In the genomic region with DNA sequence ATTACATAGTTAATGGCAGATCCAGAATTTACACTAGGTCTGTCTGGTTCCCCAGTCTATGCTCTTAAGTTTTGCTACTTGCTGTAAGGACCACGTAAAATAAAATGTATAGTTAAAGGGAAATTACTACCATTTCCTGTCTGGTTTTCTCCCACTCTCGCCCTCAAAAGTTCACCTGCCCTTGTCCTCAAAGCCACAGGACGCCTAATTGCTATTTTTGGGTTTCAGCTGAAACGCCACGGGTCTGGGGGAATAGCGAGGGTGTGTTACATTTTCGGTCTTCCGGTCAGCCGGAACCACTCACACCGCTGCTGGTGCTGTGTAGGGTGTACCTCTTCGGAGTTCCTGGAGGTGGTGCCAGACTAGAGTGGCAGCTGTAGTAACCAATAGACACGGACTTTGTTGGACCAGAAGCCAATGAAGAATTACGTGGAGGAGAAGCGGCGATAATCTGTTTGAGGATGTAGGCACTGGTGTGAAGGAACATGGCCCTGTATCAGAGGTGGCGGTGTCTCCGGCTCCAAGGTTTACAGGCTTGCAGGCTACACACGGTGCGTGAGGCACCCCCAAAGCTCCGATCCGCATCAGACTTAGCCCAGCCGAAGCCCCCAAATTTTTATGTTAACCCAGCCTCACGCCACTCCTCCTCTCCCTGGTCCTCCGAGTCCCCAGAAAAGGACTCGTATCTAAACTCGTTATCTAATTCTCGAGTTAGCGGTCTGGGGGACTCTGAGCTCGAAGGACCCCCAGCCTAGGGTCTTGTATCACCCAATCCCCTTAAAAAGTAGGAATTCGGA, we compare ENCODE assay signal across 1 cellular context.
TF ChIP-seq lines count a peak whose summit lies in the region.

TSS of gene TARS2 (plus strand) at position 454 of the 797 bp plus-strand sequence. CDS start at position 486, 32 bp downstream.

TF ChIP-seq in HepG2, 621 proteins besides CTCF, POLR2A, EP300 and RAD21 (continued from another document and continues in another):
- TF ChIP-seq ZNF839 (CRISPR knock-in tag; IDR thresholded peaks at IDR 0.05; ENCODE audit: borderline replicate concordance) (no peak; the same call in 1 of the 2 replicates), ZNF484 (CRISPR knock-in tag; IDR thresholded peaks at IDR 0.05; ENCODE audit: borderline replicate concordance, low read depth) (no peak), REST (IDR thresholded peaks at IDR 0.05; ENCODE audit: borderline replicate concordance in 1 of 2, low read depth in 1 of 2, low read length in 2 of 2) (no peak), MAFK (conservative IDR thresholded peaks at IDR 0.05 in 1 of 2, IDR thresholded peaks at IDR 0.05 in 1 of 2; ENCODE audit: low read length in 2 of 2) (no peak), ZBTB10 (CRISPR knock-in tag; IDR thresholded peaks at IDR 0.05; ENCODE audit: borderline replicate concordance) (no peak), ZFP36L2 (CRISPR knock-in tag; IDR thresholded peaks at IDR 0.05) (0 out of 2 replicates have a peak, but pooled peaks have one; percentile 70), ZNF121 (CRISPR knock-in tag; IDR thresholded peaks at IDR 0.05) (no peak), NFE2L1 (CRISPR knock-in tag; IDR thresholded peaks at IDR 0.05; ENCODE audit: borderline replicate concordance) (no peak), THAP7 (CRISPR knock-in tag; IDR thresholded peaks at IDR 0.05) (peak; percentile 62; the same call in 1 of the 2 replicates), AGO2 (optimal IDR thresholded peaks at IDR 0.05; ENCODE audit: low read depth, low read length) (no peak), NFE2L2 (IDR thresholded peaks at IDR 0.05; ENCODE audit: low read length) (no peak), ZNF460 (CRISPR knock-in tag; IDR thresholded peaks at IDR 0.05; ENCODE audit: borderline replicate concordance) (no peak), ZNF274 (CRISPR knock-in tag; IDR thresholded peaks at IDR 0.05) (peak; percentile 54; the same call in 1 of the 2 replicates), YEATS2 (CRISPR knock-in tag; IDR thresholded peaks at IDR 0.05; ENCODE audit: borderline replicate concordance) (peak; percentile 95), FUBP1 (CRISPR knock-in tag; IDR thresholded peaks at IDR 0.05; ENCODE audit: borderline replicate concordance) (no peak), MED13 (CRISPR knock-in tag; IDR thresholded peaks at IDR 0.05) (0 out of 2 replicates have a peak, but pooled peaks have one; percentile 11), ATAD3A (CRISPR knock-in tag; IDR thresholded peaks at IDR 0.05) (no peak), POGZ (CRISPR knock-in tag; IDR thresholded peaks at IDR 0.05) (peak; percentile 91), ZNF556 (CRISPR knock-in tag; IDR thresholded peaks at IDR 0.05; ENCODE audit: borderline replicate concordance) (peak; percentile 85; the same call in 1 of the 2 replicates), ZNF264 (CRISPR knock-in tag; IDR thresholded peaks at IDR 0.05) (peak; percentile 80), SIX1 (CRISPR knock-in tag; IDR thresholded peaks at IDR 0.05; ENCODE audit: borderline replicate concordance) (no peak), ZNF333 (CRISPR knock-in tag; IDR thresholded peaks at IDR 0.05; ENCODE audit: borderline replicate concordance) (no peak), ZBTB42 (CRISPR knock-in tag; IDR thresholded peaks at IDR 0.05) (no peak), SUZ12 (IDR thresholded peaks at IDR 0.05; ENCODE audit: low read depth, low read length) (no peak), MAFG (CRISPR knock-in tag; IDR thresholded peaks at IDR 0.05) (no peak)
- TF ChIP-seq, protein P1, sequence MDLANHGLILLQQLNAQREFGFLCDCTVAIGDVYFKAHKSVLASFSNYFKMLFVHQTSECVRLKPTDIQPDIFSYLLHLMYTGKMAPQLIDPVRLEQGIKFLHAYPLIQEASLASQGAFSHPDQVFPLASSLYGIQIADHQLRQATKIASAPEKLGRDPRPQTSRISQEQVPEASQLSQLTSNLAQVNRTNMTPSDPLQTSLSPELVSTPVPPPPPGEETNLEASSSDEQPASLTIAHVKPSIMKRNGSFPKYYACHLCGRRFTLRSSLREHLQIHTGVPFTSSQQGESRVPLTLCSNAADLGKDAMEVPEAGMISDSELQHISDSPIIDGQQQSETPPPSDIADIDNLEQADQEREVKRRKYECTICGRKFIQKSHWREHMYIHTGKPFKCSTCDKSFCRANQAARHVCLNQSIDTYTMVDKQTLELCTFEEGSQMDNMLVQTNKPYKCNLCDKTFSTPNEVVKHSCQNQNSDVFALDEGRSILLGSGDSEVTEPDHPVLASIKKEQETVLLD (CRISPR knock-in tag; IDR thresholded peaks at IDR 0.05; ENCODE audit: low read depth), result 0 out of 2 replicates have a peak, but pooled peaks have one; percentile 55
- TF ChIP-seq, protein P2, sequence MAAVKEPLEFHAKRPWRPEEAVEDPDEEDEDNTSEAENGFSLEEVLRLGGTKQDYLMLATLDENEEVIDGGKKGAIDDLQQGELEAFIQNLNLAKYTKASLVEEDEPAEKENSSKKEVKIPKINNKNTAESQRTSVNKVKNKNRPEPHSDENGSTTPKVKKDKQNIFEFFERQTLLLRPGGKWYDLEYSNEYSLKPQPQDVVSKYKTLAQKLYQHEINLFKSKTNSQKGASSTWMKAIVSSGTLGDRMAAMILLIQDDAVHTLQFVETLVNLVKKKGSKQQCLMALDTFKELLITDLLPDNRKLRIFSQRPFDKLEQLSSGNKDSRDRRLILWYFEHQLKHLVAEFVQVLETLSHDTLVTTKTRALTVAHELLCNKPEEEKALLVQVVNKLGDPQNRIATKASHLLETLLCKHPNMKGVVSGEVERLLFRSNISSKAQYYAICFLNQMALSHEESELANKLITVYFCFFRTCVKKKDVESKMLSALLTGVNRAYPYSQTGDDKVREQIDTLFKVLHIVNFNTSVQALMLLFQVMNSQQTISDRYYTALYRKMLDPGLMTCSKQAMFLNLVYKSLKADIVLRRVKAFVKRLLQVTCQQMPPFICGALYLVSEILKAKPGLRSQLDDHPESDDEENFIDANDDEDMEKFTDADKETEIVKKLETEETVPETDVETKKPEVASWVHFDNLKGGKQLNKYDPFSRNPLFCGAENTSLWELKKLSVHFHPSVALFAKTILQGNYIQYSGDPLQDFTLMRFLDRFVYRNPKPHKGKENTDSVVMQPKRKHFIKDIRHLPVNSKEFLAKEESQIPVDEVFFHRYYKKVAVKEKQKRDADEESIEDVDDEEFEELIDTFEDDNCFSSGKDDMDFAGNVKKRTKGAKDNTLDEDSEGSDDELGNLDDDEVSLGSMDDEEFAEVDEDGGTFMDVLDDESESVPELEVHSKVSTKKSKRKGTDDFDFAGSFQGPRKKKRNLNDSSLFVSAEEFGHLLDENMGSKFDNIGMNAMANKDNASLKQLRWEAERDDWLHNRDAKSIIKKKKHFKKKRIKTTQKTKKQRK (IDR thresholded peaks at IDR 0.05; ENCODE audit: low read length), result no peak
- TF ChIP-seq, protein P3, sequence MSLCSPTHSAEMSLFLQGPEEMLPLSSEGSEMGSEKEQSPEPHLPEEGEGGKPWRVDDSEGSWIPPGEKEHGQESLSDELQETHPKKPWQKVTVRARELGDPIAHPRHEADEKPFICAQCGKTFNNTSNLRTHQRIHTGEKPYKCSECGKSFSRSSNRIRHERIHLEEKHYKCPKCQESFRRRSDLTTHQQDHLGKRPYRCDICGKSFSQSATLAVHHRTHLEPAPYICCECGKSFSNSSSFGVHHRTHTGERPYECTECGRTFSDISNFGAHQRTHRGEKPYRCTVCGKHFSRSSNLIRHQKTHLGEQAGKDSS (CRISPR knock-in tag; IDR thresholded peaks at IDR 0.05; ENCODE audit: borderline replicate concordance, low read depth), result peak; percentile 72; the same call in 1 of the 2 replicates
- TF ChIP-seq, protein P4, sequence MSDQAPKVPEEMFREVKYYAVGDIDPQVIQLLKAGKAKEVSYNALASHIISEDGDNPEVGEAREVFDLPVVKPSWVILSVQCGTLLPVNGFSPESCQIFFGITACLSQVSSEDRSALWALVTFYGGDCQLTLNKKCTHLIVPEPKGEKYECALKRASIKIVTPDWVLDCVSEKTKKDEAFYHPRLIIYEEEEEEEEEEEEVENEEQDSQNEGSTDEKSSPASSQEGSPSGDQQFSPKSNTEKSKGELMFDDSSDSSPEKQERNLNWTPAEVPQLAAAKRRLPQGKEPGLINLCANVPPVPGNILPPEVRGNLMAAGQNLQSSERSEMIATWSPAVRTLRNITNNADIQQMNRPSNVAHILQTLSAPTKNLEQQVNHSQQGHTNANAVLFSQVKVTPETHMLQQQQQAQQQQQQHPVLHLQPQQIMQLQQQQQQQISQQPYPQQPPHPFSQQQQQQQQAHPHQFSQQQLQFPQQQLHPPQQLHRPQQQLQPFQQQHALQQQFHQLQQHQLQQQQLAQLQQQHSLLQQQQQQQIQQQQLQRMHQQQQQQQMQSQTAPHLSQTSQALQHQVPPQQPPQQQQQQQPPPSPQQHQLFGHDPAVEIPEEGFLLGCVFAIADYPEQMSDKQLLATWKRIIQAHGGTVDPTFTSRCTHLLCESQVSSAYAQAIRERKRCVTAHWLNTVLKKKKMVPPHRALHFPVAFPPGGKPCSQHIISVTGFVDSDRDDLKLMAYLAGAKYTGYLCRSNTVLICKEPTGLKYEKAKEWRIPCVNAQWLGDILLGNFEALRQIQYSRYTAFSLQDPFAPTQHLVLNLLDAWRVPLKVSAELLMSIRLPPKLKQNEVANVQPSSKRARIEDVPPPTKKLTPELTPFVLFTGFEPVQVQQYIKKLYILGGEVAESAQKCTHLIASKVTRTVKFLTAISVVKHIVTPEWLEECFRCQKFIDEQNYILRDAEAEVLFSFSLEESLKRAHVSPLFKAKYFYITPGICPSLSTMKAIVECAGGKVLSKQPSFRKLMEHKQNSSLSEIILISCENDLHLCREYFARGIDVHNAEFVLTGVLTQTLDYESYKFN (CRISPR knock-in tag; conservative IDR thresholded peaks at IDR 0.05), result 0 out of 2 replicates have a peak, but pooled peaks have one; percentile 20
- TF ChIP-seq, protein P5, sequence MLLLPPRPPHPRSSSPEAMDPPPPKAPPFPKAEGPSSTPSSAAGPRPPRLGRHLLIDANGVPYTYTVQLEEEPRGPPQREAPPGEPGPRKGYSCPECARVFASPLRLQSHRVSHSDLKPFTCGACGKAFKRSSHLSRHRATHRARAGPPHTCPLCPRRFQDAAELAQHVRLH (CRISPR knock-in tag; IDR thresholded peaks at IDR 0.05; ENCODE audit: borderline replicate concordance, low read depth), result peak; percentile 94; the same call in 1 of the 2 replicates
- TF ChIP-seq, protein P6, sequence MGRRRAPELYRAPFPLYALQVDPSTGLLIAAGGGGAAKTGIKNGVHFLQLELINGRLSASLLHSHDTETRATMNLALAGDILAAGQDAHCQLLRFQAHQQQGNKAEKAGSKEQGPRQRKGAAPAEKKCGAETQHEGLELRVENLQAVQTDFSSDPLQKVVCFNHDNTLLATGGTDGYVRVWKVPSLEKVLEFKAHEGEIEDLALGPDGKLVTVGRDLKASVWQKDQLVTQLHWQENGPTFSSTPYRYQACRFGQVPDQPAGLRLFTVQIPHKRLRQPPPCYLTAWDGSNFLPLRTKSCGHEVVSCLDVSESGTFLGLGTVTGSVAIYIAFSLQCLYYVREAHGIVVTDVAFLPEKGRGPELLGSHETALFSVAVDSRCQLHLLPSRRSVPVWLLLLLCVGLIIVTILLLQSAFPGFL (CRISPR knock-in tag; IDR thresholded peaks at IDR 0.05), result no peak
